ENCODE assay signal across 27 cellular contexts in genomic region chr2:140158259-140158658, GRCh38.
"Had no signal": no experiment of that assay in that cellular context is flagged by ENCODE, and none has a peak within 500 bp of the region (broad histone marks: within the 10 kb centered on the region; RNA-seq: fewer than 3 reads in every experiment).

No MANE protein-coding gene starts in this region.

- H3K27ac ChIP-seq: stomach, suprapubic skin, testis, thoracic aorta, thyroid gland, tibial artery, tibial nerve, transverse colon, upper lobe of left lung, upper lobe of right lung, uterus, vagina had no signal

- H3K4me3 ChIP-seq: stomach, suprapubic skin, testis, thoracic aorta, thyroid gland, tibial artery, tibial nerve, transverse colon, upper lobe of left lung, upper lobe of right lung, uterus, vagina had no signal

- H3K27me3 ChIP-seq: stomach, suprapubic skin, testis, thyroid gland, tibial artery, tibial nerve, transverse colon, upper lobe of left lung, upper lobe of right lung, uterus, vagina had no signal

- H3K9me3 ChIP-seq: suprapubic skin, testis, thoracic aorta, thyroid gland, tibial artery, tibial nerve, transverse colon, upper lobe of left lung, upper lobe of right lung, uterus, vagina had no signal

- H3K36me3 ChIP-seq: stomach, suprapubic skin, thoracic aorta, thyroid gland, tibial artery, tibial nerve, transverse colon, upper lobe of left lung, upper lobe of right lung, uterus, vagina had no signal

- H3K4me1 ChIP-seq: stomach, suprapubic skin, testis, thyroid gland, tibial nerve, transverse colon, upper lobe of left lung, upper lobe of right lung, uterus, vagina had no signal

- FAIRE-seq: urothelium cell line had no signal

- DNase-seq: stimulated activated CD4-positive, alpha-beta T cell treated with anti-CD3 and anti-CD28 coated beads, Interleukin-2, amount 100 ng/mL, for 48 hours; stimulated activated CD4-positive, alpha-beta T cell treated with anti-CD3 and anti-CD28 coated beads, Interleukin-4, amount 100 ng/mL, for 1 hour; stimulated activated CD4-positive, alpha-beta T cell treated with anti-CD3 and anti-CD28 coated beads, Interleukin-4, amount 100 ng/mL, for 24 hours; stimulated activated CD4-positive, alpha-beta T cell treated with anti-CD3 and anti-CD28 coated beads, Interleukin-4, amount 100 ng/mL, for 4 hours; stimulated activated CD8-positive, alpha-beta memory T cell treated with anti-CD3 and anti-CD28 coated beads, Interleukin-4, amount 100 ng/mL, for 48 hours; stimulated activated naive B cell treated with anti-CD40 and anti-IgM and Interleukin-4, amounts not matched to agents 10 μg/mL and 1 μg/mL and 100 μg/mL, for 72 hours; stimulated activated naive CD4-positive, alpha-beta T cell; stimulated activated naive CD4-positive, alpha-beta T cell treated with Interleukin-2 at 50 U/mL for 16 hours; stimulated activated naive CD8-positive, alpha-beta T cell treated with anti-CD3 and anti-CD28 coated beads, Interleukin-15, amount 100 ng/mL, for 72 hours; stimulated activated naive CD8-positive, alpha-beta T cell treated with anti-CD3 and anti-CD28 coated beads, Interleukin-15, Interleukin-2, amounts not matched to agents 100 U/mL and 50 U/mL, for 24 hours; stomach; substantia nigra; testis; thyroid gland; tibial artery; transverse colon; trophoblast cell; upper lobe of left lung; upper lobe of right lung; uterus had no signal

- ATAC-seq: stimulated activated effector memory CD8-positive, alpha-beta T cell treated with anti-CD3 and anti-CD28 coated beads, Interleukin-12 subunit alpha, Interleukin-12 subunit beta, amount 100 ng/mL, for 72 hours; stimulated activated memory B cell treated with anti-CD40 and anti-IgM and Interleukin-4, amounts not matched to agents 10 μg/mL and 1 μg/mL and 100 μg/mL, for 72 hours; stimulated activated naive B cell treated with anti-CD40 and anti-IgM and Interleukin-4, amounts not matched to agents 10 μg/mL and 1 μg/mL and 100 μg/mL, for 72 hours; stimulated activated naive CD8-positive, alpha-beta T cell treated with anti-CD3 and anti-CD28 coated beads, Interleukin-15, amount 100 ng/mL, for 72 hours; stimulated activated naive CD8-positive, alpha-beta T cell treated with anti-CD3 and anti-CD28 coated beads, Interleukin-15, Interleukin-2, amounts not matched to agents 100 U/mL and 50 U/mL, for 24 hours; upper lobe of right lung had no signal
